ENCODE assay signal across 25 cellular contexts in genomic region chr13:39945226-39945625, GRCh38.
"Had no signal": no experiment of that assay in that cellular context is flagged by ENCODE, and none has a peak within 500 bp of the region (broad histone marks: within the 10 kb centered on the region; RNA-seq: fewer than 3 reads in every experiment).

No MANE protein-coding gene starts in this region.

- H3K9me3 ChIP-seq: Peyer's patch had no signal

- H3K36me3 Mint-ChIP-seq: IgD-negative memory B cell had no signal

- H3K9me3 Mint-ChIP-seq: activated CD8-positive, alpha-beta T cell treated with anti-CD3 and anti-CD28 coated beads for 36 hours; activated T-cell treated with anti-CD3 and anti-CD28 coated beads, Interleukin-2, amount 50 U/mL, for 72 hours; activated T-helper 2 cell treated with anti-CD3 and anti-CD28 coated beads, Interferon-gamma antibody, Interleukin-2, Interleukin-4, amounts not matched to agents 10 μg/mL and 5 μg/mL and 100 μg/mL, durations not matched to agents 14 hours and 24 hours and 36 hours; central memory CD8-positive, alpha-beta T cell; IgD-negative memory B cell had no signal

- H3K27ac ChIP-seq: Peyer's patch, SK-N-MC, VCaP had no signal

- DNase-seq: activated CD4-positive, alpha-beta T cell treated with anti-CD3 and anti-CD28 coated beads for 36 hours; activated CD4-positive, alpha-beta T cell treated with anti-CD3 and anti-CD28 coated beads, Interleukin-2, amount 50 U/mL, for 1 hour; activated CD8-positive, alpha-beta memory T cell treated with anti-CD3 and anti-CD28 coated beads, Interleukin-2, amount 50 U/mL, for 4 hours; activated CD8-positive, alpha-beta T cell treated with anti-CD3 and anti-CD28 coated beads for 36 hours; activated naive CD4-positive, alpha-beta T cell; activated T-cell treated with anti-CD3 and anti-CD28 coated beads, Interleukin-2, amount 50 U/mL, for 72 hours; aorta; KG1; MV-4-11; NCI-H1092 treated with DMSO at 0.1 percent for 48 hours; NCI-H1417 treated with DMSO at 0.1 percent for 48 hours; NCI-H1694; NCI-H2029 treated with DMSO at 0.1 percent for 48 hours; NCI-H345; NCI-H510A; NCI-H69; NK-92 treated with Interleukin-12 subunit alpha and Interleukin-12 subunit beta, amount 100 ng/mL, for 24 hours; Peyer's patch; T-helper 1 cell had no signal

- H3K4me3 Mint-ChIP-seq: activated CD4-positive, alpha-beta T cell treated with anti-CD3 and anti-CD28 coated beads for 36 hours; activated CD8-positive, alpha-beta T cell treated with anti-CD3 and anti-CD28 coated beads for 36 hours; activated naive CD4-positive, alpha-beta T cell treated with anti-CD3 and anti-CD28 coated beads, Interleukin-2, amount 50 U/mL, for 24 hours; activated T-cell treated with anti-CD3 and anti-CD28 coated beads, Interleukin-2, amount 50 U/mL, for 72 hours; central memory CD8-positive, alpha-beta T cell; IgD-negative memory B cell had no signal

- H3K27me3 Mint-ChIP-seq: activated CD4-positive, alpha-beta T cell treated with anti-CD3 and anti-CD28 coated beads for 36 hours; activated CD8-positive, alpha-beta T cell treated with anti-CD3 and anti-CD28 coated beads for 36 hours; activated naive CD4-positive, alpha-beta T cell treated with anti-CD3 and anti-CD28 coated beads, Interleukin-2, amount 50 U/mL, for 24 hours had no signal

- H3K36me3 ChIP-seq: Peyer's patch had no signal

- H3K4me1 ChIP-seq: Peyer's patch had no signal

- H3K4me3 ChIP-seq: Peyer's patch, SK-N-MC had no signal

- H3K27me3 ChIP-seq: Peyer's patch had no signal

- H3K27ac Mint-ChIP-seq: activated CD4-positive, alpha-beta T cell treated with anti-CD3 and anti-CD28 coated beads for 36 hours; activated CD8-positive, alpha-beta T cell treated with anti-CD3 and anti-CD28 coated beads for 36 hours; activated naive CD4-positive, alpha-beta T cell treated with anti-CD3 and anti-CD28 coated beads, Interleukin-2, amount 50 U/mL, for 24 hours; activated T-cell treated with anti-CD3 and anti-CD28 coated beads, Interleukin-2, amount 50 U/mL, for 72 hours; activated T-helper 2 cell treated with anti-CD3 and anti-CD28 coated beads, Interferon-gamma antibody, Interleukin-2, Interleukin-4, amounts not matched to agents 10 μg/mL and 5 μg/mL and 100 μg/mL, durations not matched to agents 14 hours and 24 hours and 36 hours; IgD-negative memory B cell had no signal

- ATAC-seq: activated CD4-positive, alpha-beta T cell treated with anti-CD3 and anti-CD28 coated beads for 36 hours; activated CD8-positive, alpha-beta T cell treated with anti-CD3 and anti-CD28 coated beads for 36 hours; activated T-cell treated with anti-CD3 and anti-CD28 coated beads, Interleukin-2, amount 50 U/mL, for 72 hours had no signal
